10 cellular contexts compared by ENCODE assay signal in genomic region chr7:22730921-22731654, GRCh38. TPM values are rescaled to one million over a fixed set of nuclear protein-coding genes. Genes with fewer than 3 reads are reported as not detected.
A peak's percentile ranks its signal among the peaks of the same experiment; 100 is the strongest.
DNase-seq lines count a peak whose midpoint lies in the region; TF ChIP-seq lines count a peak whose summit lies in the region.
"Had no signal": no experiment of that assay in that cellular context is flagged by ENCODE, and none has a peak within 500 bp of the region (broad histone marks: within the 10 kb centered on the region; RNA-seq: fewer than 3 reads in every experiment).

No MANE protein-coding gene starts in this region.

- no peak overlapping the region for H3K4me3 ChIP-seq in OCI-LY7 (ENCODE audit: low read depth, low read length, poor library complexity, severe bottlenecking)
- H3K4me3 ChIP-seq in cardiac fibroblast (replicated peaks in 1 of 2; ENCODE audit: low read depth in 2 of 2, low read length in 2 of 2): no peak overlapping the region
- no peak overlapping the region for H3K4me3 ChIP-seq in trophoblast cell (ENCODE audit: low read depth, low read length)

- no CpG with 5 or more reads among the region's 5 CpGs for WGBS in trophoblast cell (ENCODE audit: extremely low coverage, insufficient coverage, insufficient read length)

- H2BK5ac ChIP-seq in trophoblast cell (ENCODE audit: low read depth, low read length, poor library complexity): no peak overlapping the region

- no peak overlapping the region for H4K12ac ChIP-seq in trophoblast cell (ENCODE audit: low read depth, low read length)

- H3K79me2 ChIP-seq in OCI-LY7 (ENCODE audit: insufficient read depth, low read depth, low read length) (no peaks in the 10 kb centered on the region), trophoblast cell (ENCODE audit: control insufficient read depth, insufficient read depth, low read length, poor library complexity) (peaks cover 6% of the 10 kb centered on the region)

- H3K36me3 ChIP-seq in OCI-LY7 (ENCODE audit: insufficient read depth, low read length): no peaks in the 10 kb centered on the region
- no peaks in the 10 kb centered on the region for H3K36me3 ChIP-seq in trophoblast cell (ENCODE audit: control insufficient read depth in 1 of 2, insufficient read depth in 2 of 2, low read length in 2 of 2)

- no peaks in the 10 kb centered on the region for H3K27me3 ChIP-seq in trophoblast cell (ENCODE audit: insufficient read depth, low read length)

- H3K9me3 ChIP-seq in OCI-LY7 (ENCODE audit: low read length) (no peaks in the 10 kb centered on the region), trophoblast cell (ENCODE audit: insufficient read depth, low read depth, low read length) (peaks cover under 1% of the 10 kb centered on the region)

- DNase-seq in DMS 273 (lab: John Stamatoyannopoulos, UW; ENCODE audit: unreplicated experiment): peak; percentile 14
- no peak for DNase-seq in DMS 273 treated with DMSO at 0.1 percent for 48 hours (lab: John Stamatoyannopoulos, UW)
- no peak for DNase-seq in OCI-LY7 (ENCODE audit: low spot score)
- peak; percentile 63 to 76 for DNase-seq in cardiac fibroblast (ENCODE audit: low read depth in 2 of 2)
- DNase-seq in trophoblast cell: peak; percentile 89 to 94
- no peak for DNase-seq in effector CD4-positive, alpha-beta T cell
- DNase-seq in ureter (ENCODE audit: low spot score): no peak
- DNase-seq in SIG-M5 treated with dmso at 0.1 percent for 504 hours (lab: John Stamatoyannopoulos, UW; ENCODE audit: unreplicated experiment): no peak
- DNase-seq: stimulated activated CD4-positive, alpha-beta T cell treated with anti-CD3 and anti-CD28 coated beads, Interleukin-4, amount 100 ng/mL, for 24 hours had no signal

- no peaks in the 10 kb centered on the region for H3K4me1 ChIP-seq in OCI-LY7 (ENCODE audit: insufficient read depth, low read length, poor library complexity, severe bottlenecking)
- H3K4me1 ChIP-seq in trophoblast cell (ENCODE audit: control insufficient read depth in 1 of 2, insufficient read depth in 2 of 2, low read length in 2 of 2): peaks cover 10 to 12% of the 10 kb centered on the region in 2 experiments

- no peak overlapping the region for H3K4ac ChIP-seq in trophoblast cell (ENCODE audit: low read depth, low read length)

- no peak overlapping the region for H3K23ac ChIP-seq in trophoblast cell (ENCODE audit: low read length)

- no peak overlapping the region for H2BK12ac ChIP-seq in trophoblast cell (ENCODE audit: low read length)

- peak overlapping the region; percentile 34; the same call in 1 of the 2 replicates for H3K4me2 ChIP-seq in OCI-LY7 (ENCODE audit: low read length)
- no peak overlapping the region for H3K4me2 ChIP-seq in trophoblast cell (ENCODE audit: low read length)

- H2AFZ ChIP-seq in OCI-LY7 (ENCODE audit: low read length) (no peak overlapping the region), trophoblast cell (ENCODE audit: insufficient read depth, low read length, poor library complexity) (no peak overlapping the region)

- no TSS peak for BruUV-seq in OCI-LY7 (replicated peaks; lab: Mats Ljungman, UMichigan)

- H3K14ac ChIP-seq in trophoblast cell (ENCODE audit: low read length): no peak overlapping the region

- H3K9me2 ChIP-seq in OCI-LY7 (ENCODE audit: insufficient read depth, low read length): no peaks in the 10 kb centered on the region

- TF ChIP-seq CTCF in OCI-LY7 (conservative IDR thresholded peaks at IDR 0.05; ENCODE audit: low read length): no peak
- TF ChIP-seq CTCF in cardiac fibroblast (IDR thresholded peaks at IDR 0.05; ENCODE audit: low read depth, low read length): no peak

- no peak overlapping the region for H4K8ac ChIP-seq in trophoblast cell (ENCODE audit: low read depth, low read length)

- H4K20me1 ChIP-seq in OCI-LY7 (ENCODE audit: insufficient read depth, low read length): no peaks in the 10 kb centered on the region

- peaks cover 10% of the 10 kb centered on the region for H3K79me1 ChIP-seq in trophoblast cell (ENCODE audit: low read length)

- H3K27ac ChIP-seq in OCI-LY7 (ENCODE audit: low read depth, low read length, poor library complexity, severe bottlenecking) (no peak overlapping the region), trophoblast cell (ENCODE audit: low read depth, low read length) (no peak overlapping the region)
- H3K27ac ChIP-seq: 22Rv1 had no signal

- H3K9ac ChIP-seq in trophoblast cell (ENCODE audit: low read length): no peak overlapping the region

- H4K91ac ChIP-seq in trophoblast cell (ENCODE audit: low read depth, low read length): no peak overlapping the region

- intact Hi-C loops in OCI-LY7 (cut with micrococcal nuclease; ENCODE audit: unreplicated experiment): no loop called here

- H2AK5ac ChIP-seq in trophoblast cell (ENCODE audit: low read length): no peak overlapping the region

- POLR2A ChIA-PET in OCI-LY7 (lab: Charles Lee): interaction anchor here (0.6 to 0.7 kb wide), 2 partner anchors 166 to 168 kb away, joined by 3 to 4 read pairs; no protein-coding TSS in a partner anchor

- CTCF ChIA-PET in OCI-LY7 (lab: Charles Lee; ENCODE audit: unreplicated experiment): interaction anchor here (0.5 kb wide), 1 partner anchor 75 kb away, joined by 3 read pairs; no protein-coding TSS in a partner anchor

- no peak overlapping the region for H2BK120ac ChIP-seq in trophoblast cell (ENCODE audit: insufficient read depth, low read length, poor library complexity)

- H3K18ac ChIP-seq in trophoblast cell (ENCODE audit: low read length): no peak overlapping the region

RNA-seq across cellular contexts. Expression of gene IL6, which starts 4.1 kb away (rescaled TPM):
- total RNA-seq in OCI-LY7 (2014; rRNA removed; shearing (Covaris generic)): not detected in 2 replicates
- total RNA-seq in OCI-LY7 (2022) (not detected in 2 replicates), ureter (5.0 TPM)
- polyA plus RNA-seq in trophoblast cell (2013): 11.5 and 15.6 TPM in 2 replicates

Comparison
In these comparisons a context has a peak if more than half of its experiments do, and no peak if none do; other contexts are left out.
1. DNase-seq: peak in DMS 273 (single experiment), cardiac fibroblast (2 of 2) and trophoblast cell (2 of 2); none in DMS 273 treated with DMSO at 0.1 percent for 48 hours (single experiment), OCI-LY7 (single experiment), effector CD4-positive, alpha-beta T cell (single experiment), ureter (single experiment) and SIG-M5 treated with dmso at 0.1 percent for 504 hours (single experiment).